ENCODE assay signal across 36 cellular contexts in the genomic region with DNA sequence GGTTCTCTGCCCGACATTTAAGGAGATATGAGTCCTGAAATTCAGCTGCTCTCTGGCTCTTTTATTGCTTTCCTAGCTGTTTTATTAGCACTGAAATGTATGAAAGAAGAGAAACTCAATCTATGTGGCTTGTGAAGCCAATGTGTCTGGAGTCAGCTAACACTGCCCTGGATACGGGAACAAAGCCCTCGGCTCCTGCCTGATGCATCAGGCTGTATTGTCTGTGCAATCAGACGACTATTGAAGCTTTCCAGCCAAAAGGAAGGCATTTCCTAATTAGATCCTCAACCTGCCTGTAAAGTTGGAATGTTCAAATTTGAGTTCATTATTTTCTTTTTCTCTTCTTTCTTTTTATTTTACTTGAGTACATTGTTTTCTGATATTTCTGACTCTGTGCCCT.
"Had no signal": no experiment of that assay in that cellular context is flagged by ENCODE, and none has a peak within 500 bp of the region (broad histone marks: within the 10 kb centered on the region; RNA-seq: fewer than 3 reads in every experiment).

No MANE protein-coding gene starts in this region.

- H3K4me3 ChIP-seq: adrenal gland, cardiac muscle cell, left lung, lower lobe of right lung, pancreas, prostate gland, skin epidermis, thyroid gland, upper lobe of right lung had no signal

- H3K27ac ChIP-seq: adrenal gland, cardiac muscle cell, left lung, lower lobe of right lung, pancreas, prostate gland, skin epidermis, thyroid gland, upper lobe of right lung, VCaP had no signal

- H3K27ac Mint-ChIP-seq: activated naive CD4-positive, alpha-beta T cell treated with anti-CD3 and anti-CD28 coated beads for 36 hours; activated naive CD8-positive, alpha-beta T cell treated with anti-CD3 and anti-CD28 coated beads for 36 hours; activated T-helper 1 cell treated with anti-CD3 and anti-CD28 coated beads, Interleukin-12 subunit alpha, Interleukin-12 subunit beta, Interleukin-2, Interleukin-4 antibody, amounts not matched to agents 30 ng/mL and 10 ng/mL and 1 ng/mL, durations not matched to agents 14 hours and 24 hours and 36 hours; nephron; stimulated activated naive CD8-positive, alpha-beta T cell treated with anti-CD3 and anti-CD28 coated beads, Interleukin-15, amount 100 ng/mL, for 72 hours; T-helper 1 cell treated with Interleukin-12 subunit alpha and Interleukin-12 subunit beta and Interleukin-4 antibody, amounts not matched to agents 30 μg/mL and 1 μg/mL, for 36 hours had no signal

- H3K4me3 Mint-ChIP-seq: activated naive CD4-positive, alpha-beta T cell treated with anti-CD3 and anti-CD28 coated beads for 36 hours; activated naive CD8-positive, alpha-beta T cell treated with anti-CD3 and anti-CD28 coated beads for 36 hours; activated T-helper 1 cell treated with anti-CD3 and anti-CD28 coated beads, Interleukin-12 subunit alpha, Interleukin-12 subunit beta, Interleukin-2, Interleukin-4 antibody, amounts not matched to agents 30 ng/mL and 10 ng/mL and 1 ng/mL, durations not matched to agents 14 hours and 24 hours and 36 hours; brain; effector memory CD8-positive, alpha-beta T cell; nephron; stimulated activated effector memory CD8-positive, alpha-beta T cell treated with anti-CD3 and anti-CD28 coated beads, Interleukin-12 subunit alpha, Interleukin-12 subunit beta, amount 100 ng/mL, for 72 hours; stimulated activated naive CD8-positive, alpha-beta T cell treated with anti-CD3 and anti-CD28 coated beads, Interleukin-15, amount 100 ng/mL, for 72 hours; T-helper 1 cell treated with Interleukin-12 subunit alpha and Interleukin-12 subunit beta and Interleukin-4 antibody, amounts not matched to agents 30 μg/mL and 1 μg/mL, for 36 hours had no signal

- H3K9me3 Mint-ChIP-seq: activated naive CD4-positive, alpha-beta T cell treated with anti-CD3 and anti-CD28 coated beads for 36 hours; activated naive CD8-positive, alpha-beta T cell treated with anti-CD3 and anti-CD28 coated beads for 36 hours; activated T-helper 1 cell treated with anti-CD3 and anti-CD28 coated beads, Interleukin-12 subunit alpha, Interleukin-12 subunit beta, Interleukin-2, Interleukin-4 antibody, amounts not matched to agents 30 ng/mL and 10 ng/mL and 1 ng/mL, durations not matched to agents 14 hours and 24 hours and 36 hours; brain; effector memory CD8-positive, alpha-beta T cell; nephron; stimulated activated effector memory CD8-positive, alpha-beta T cell treated with anti-CD3 and anti-CD28 coated beads, Interleukin-12 subunit alpha, Interleukin-12 subunit beta, amount 100 ng/mL, for 72 hours; stimulated activated naive CD8-positive, alpha-beta T cell treated with anti-CD3 and anti-CD28 coated beads, Interleukin-15, amount 100 ng/mL, for 72 hours; T-helper 1 cell treated with Interleukin-12 subunit alpha and Interleukin-12 subunit beta and Interleukin-4 antibody, amounts not matched to agents 30 μg/mL and 1 μg/mL, for 36 hours had no signal

- FAIRE-seq: pancreas, TTC549 had no signal

- H3K4me1 ChIP-seq: left lung, lower lobe of right lung, pancreas, thyroid gland, upper lobe of right lung had no signal

- ATAC-seq: activated CD4-positive, CD25-positive, alpha-beta regulatory T cell treated with anti-CD3 and anti-CD28 coated beads, Interleukin-2, amount 50 U/mL, for 24 hours; effector memory CD8-positive, alpha-beta T cell; left lung; lower lobe of right lung; pancreas; sciatic nerve; stimulated activated effector memory CD8-positive, alpha-beta T cell treated with anti-CD3 and anti-CD28 coated beads, Interleukin-12 subunit alpha, Interleukin-12 subunit beta, amount 100 ng/mL, for 72 hours; stimulated activated naive CD8-positive, alpha-beta T cell treated with anti-CD3 and anti-CD28 coated beads, Interleukin-15, amount 100 ng/mL, for 72 hours; upper lobe of right lung had no signal

- H3K27me3 Mint-ChIP-seq: activated naive CD8-positive, alpha-beta T cell treated with anti-CD3 and anti-CD28 coated beads for 36 hours; effector memory CD8-positive, alpha-beta T cell; stimulated activated naive CD8-positive, alpha-beta T cell treated with anti-CD3 and anti-CD28 coated beads, Interleukin-15, amount 100 ng/mL, for 72 hours had no signal

- H3K36me3 Mint-ChIP-seq: activated naive CD8-positive, alpha-beta T cell treated with anti-CD3 and anti-CD28 coated beads for 36 hours; brain had no signal

- DNase-seq: activated CD4-positive, alpha-beta T cell treated with anti-CD3 and anti-CD28 coated beads for 48 hours; activated CD4-positive, alpha-beta T cell treated with anti-CD3 and anti-CD28 coated beads, Interleukin-2, amount 50 U/mL, for 48 hours; activated CD8-positive, alpha-beta memory T cell treated with anti-CD3 and anti-CD28 coated beads, Interleukin-2, amount 50 U/mL, for 4 hours; activated effector memory CD4-positive, alpha-beta T cell treated with anti-CD3 and anti-CD28 coated beads, Interleukin-2, amount 50 U/mL, for 16 hours; activated naive CD4-positive, alpha-beta T cell treated with anti-CD3 and anti-CD28 coated beads for 36 hours; activated naive CD8-positive, alpha-beta T cell treated with anti-CD3 and anti-CD28 coated beads for 36 hours; activated T-cell treated with anti-CD3 and anti-CD28 coated beads, Interleukin-2, amount 50 U/mL, for 1 hour; adrenal gland; aorta; cortex of kidney; effector memory CD8-positive, alpha-beta T cell; head of caudate nucleus; left lung; lower lobe of right lung; mesendoderm; nucleus accumbens; pancreas; retina; stimulated activated CD4-positive, alpha-beta T cell treated with anti-CD3 and anti-CD28 coated beads, Interleukin-12 subunit alpha, Interleukin-12 subunit beta, amount 100 ng/mL, for 4 hours; stimulated activated CD4-positive, alpha-beta T cell treated with anti-CD3 and anti-CD28 coated beads, Interleukin-4, amount 100 ng/mL, for 24 hours; stimulated activated naive CD8-positive, alpha-beta T cell treated with anti-CD3 and anti-CD28 coated beads, Interleukin-15, amount 100 ng/mL, for 72 hours; T-helper 9 cell; thyroid gland; upper lobe of right lung had no signal

- H3K27me3 ChIP-seq: adrenal gland, cardiac muscle cell, left lung, pancreas, thyroid gland, upper lobe of right lung had no signal

- H3K36me3 ChIP-seq: adrenal gland, cardiac muscle cell, prostate gland, thyroid gland, upper lobe of right lung had no signal

- H3K9me3 ChIP-seq: adrenal gland, left lung, lower lobe of right lung, pancreas, prostate gland, thyroid gland, upper lobe of right lung had no signal
